In the genomic region with DNA sequence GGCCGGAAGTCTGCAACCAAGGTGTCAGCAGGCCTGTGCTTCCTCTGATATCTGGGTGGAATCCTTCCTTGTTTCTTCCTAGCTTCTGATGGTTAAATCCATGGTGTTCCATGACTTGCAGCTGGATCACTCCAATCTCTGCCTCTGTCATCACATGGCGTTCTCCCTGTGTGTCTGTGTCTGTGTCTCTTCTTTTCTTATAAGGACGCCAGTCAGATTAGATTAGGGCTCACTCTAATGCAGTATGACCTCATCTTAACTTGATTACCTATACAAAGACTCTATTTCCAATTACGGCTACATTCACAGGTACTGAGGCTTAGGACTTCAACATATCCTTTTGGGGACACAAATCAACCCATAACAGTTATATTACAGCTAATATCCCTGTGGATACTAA, we compare ENCODE assay signal across 30 cellular contexts.
"Had no signal": no experiment of that assay in that cellular context is flagged by ENCODE, and none has a peak within 500 bp of the region (broad histone marks: within the 10 kb centered on the region; RNA-seq: fewer than 3 reads in every experiment).

No MANE protein-coding gene starts in this region.

- H3K4me3 Mint-ChIP-seq: activated B cell treated with CpG ODN at 0.5 μM for 24 hours; activated CD8-positive, alpha-beta T cell treated with anti-CD3 and anti-CD28 coated beads for 36 hours; activated naive CD8-positive, alpha-beta T cell; activated T-cell treated with anti-CD3 and anti-CD28 coated beads, Interleukin-2, amount 50 U/mL, for 4 hours; activated T-helper 17 cell treated with anti-CD3 and anti-CD28 coated beads, Interleukin-2, amount 50 U/mL, for 72 hours; central memory CD8-positive, alpha-beta T cell; dendritic cell treated with granulocyte-macrophage colony-stimulating factor and Interleukin-4, amounts not matched to agents 40 ng/mL and 50 ng/mL, for 4 days; endodermal cell; T-helper 17 cell; T-helper 2 cell treated with Interferon-gamma antibody and Interleukin-4, amounts not matched to agents 5 μg/mL and 100 μg/mL, for 36 hours had no signal

- H3K4me1 Mint-ChIP-seq: activated B cell treated with CpG ODN at 0.5 μM for 24 hours; activated T-helper 17 cell treated with anti-CD3 and anti-CD28 coated beads, Interleukin-2, amount 50 U/mL, for 72 hours; central memory CD8-positive, alpha-beta T cell; T-helper 17 cell had no signal

- H3K36me3 ChIP-seq: brain microvascular endothelial cell, WERI-Rb-1 had no signal

- H3K27me3 ChIP-seq: brain microvascular endothelial cell had no signal

- H3K27me3 Mint-ChIP-seq: dendritic cell treated with granulocyte-macrophage colony-stimulating factor and Interleukin-4, amounts not matched to agents 40 ng/mL and 50 ng/mL, for 4 days had no signal

- H3K36me3 Mint-ChIP-seq: activated naive CD8-positive, alpha-beta T cell had no signal

- H3K4me3 ChIP-seq: coronary artery, dorsolateral prefrontal cortex had no signal

- H3K27ac Mint-ChIP-seq: activated B cell treated with CpG ODN at 0.5 μM for 24 hours; activated CD8-positive, alpha-beta T cell treated with anti-CD3 and anti-CD28 coated beads for 36 hours; activated naive CD8-positive, alpha-beta T cell; activated T-helper 17 cell treated with anti-CD3 and anti-CD28 coated beads, Interleukin-2, amount 50 U/mL, for 72 hours; dendritic cell treated with granulocyte-macrophage colony-stimulating factor and Interleukin-4, amounts not matched to agents 40 ng/mL and 50 ng/mL, for 4 days; endodermal cell; T-helper 17 cell; T-helper 2 cell treated with Interferon-gamma antibody and Interleukin-4, amounts not matched to agents 5 μg/mL and 100 μg/mL, for 36 hours had no signal

- H3K9me3 Mint-ChIP-seq: activated B cell treated with CpG ODN at 0.5 μM for 24 hours; activated CD8-positive, alpha-beta T cell treated with anti-CD3 and anti-CD28 coated beads for 36 hours; activated T-cell treated with anti-CD3 and anti-CD28 coated beads, Interleukin-2, amount 50 U/mL, for 4 hours; activated T-helper 17 cell treated with anti-CD3 and anti-CD28 coated beads, Interleukin-2, amount 50 U/mL, for 72 hours; central memory CD8-positive, alpha-beta T cell; dendritic cell treated with granulocyte-macrophage colony-stimulating factor and Interleukin-4, amounts not matched to agents 40 ng/mL and 50 ng/mL, for 4 days; endodermal cell; T-helper 2 cell treated with Interferon-gamma antibody and Interleukin-4, amounts not matched to agents 5 μg/mL and 100 μg/mL, for 36 hours had no signal

- DNase-seq: activated B cell treated with CpG ODN at 0.5 μM for 24 hours; activated CD4-positive, alpha-beta T cell treated with anti-CD3 and anti-CD28 coated beads for 48 hours; activated CD4-positive, alpha-beta T cell treated with anti-CD3 and anti-CD28 coated beads, Interleukin-2, amount 50 U/mL, for 1 hour; activated CD4-positive, alpha-beta T cell treated with anti-CD3 and anti-CD28 coated beads, Interleukin-2, amount 50 U/mL, for 48 hours; activated CD8-positive, alpha-beta memory T cell treated with anti-CD3 and anti-CD28 coated beads for 24 hours; activated CD8-positive, alpha-beta T cell treated with anti-CD3 and anti-CD28 coated beads for 36 hours; activated effector memory CD4-positive, alpha-beta T cell treated with Interleukin-2 at 50 U/mL for 16 hours; activated gamma-delta T cell treated with Interleukin-2 at 50 U/mL for 16 hours; activated naive CD4-positive, alpha-beta T cell treated with anti-CD3 and anti-CD28 coated beads, Interleukin-2, amount 50 U/mL, for 16 hours; activated naive CD4-positive, alpha-beta T cell treated with Interleukin-2 at 50 U/mL for 16 hours; activated T-cell treated with anti-CD3 and anti-CD28 coated beads, Interleukin-2, amount 50 U/mL, for 4 hours; amniotic stem cell; anterior cingulate cortex; brain microvascular endothelial cell; dorsolateral prefrontal cortex; effector memory CD4-positive, alpha-beta T cell; endodermal cell; foreskin fibroblast; head of caudate nucleus; T-helper 17 cell; T1000; WERI-Rb-1 had no signal

- ATAC-seq: activated CD4-positive, CD25-positive, alpha-beta regulatory T cell treated with anti-CD3 and anti-CD28 coated beads, Interleukin-2, amount 50 U/mL, for 24 hours; activated CD8-positive, alpha-beta T cell treated with anti-CD3 and anti-CD28 coated beads for 36 hours; activated T-cell treated with anti-CD3 and anti-CD28 coated beads, Interleukin-2, amount 50 U/mL, for 4 hours; activated T-helper 17 cell treated with anti-CD3 and anti-CD28 coated beads, Interleukin-2, amount 50 U/mL, for 72 hours; esophagus mucosa; T-helper 17 cell had no signal

- H3K27ac ChIP-seq: brain microvascular endothelial cell, coronary artery, dorsolateral prefrontal cortex, WERI-Rb-1 had no signal
